In genomic region chr16:8935989-8936388, GRCh38 we compare ENCODE assay signal across 9 cellular contexts. TPM values are rescaled to one million over a fixed set of nuclear protein-coding genes. Genes with fewer than 3 reads are reported as not detected.
DNase-seq lines count a peak whose midpoint lies in the region; ATAC-seq and TF ChIP-seq lines count a peak whose summit lies in the region.
"Had no signal": no experiment of that assay in that cellular context is flagged by ENCODE, and none has a peak within 500 bp of the region (broad histone marks: within the 10 kb centered on the region; RNA-seq: fewer than 3 reads in every experiment).

No MANE protein-coding gene starts in this region.

- H3K9me3 ChIP-seq in colonic mucosa (no peaks in the 10 kb centered on the region), GM23248 (ENCODE audit: low read depth) (no peaks in the 10 kb centered on the region)

- H3K4me2 ChIP-seq in GM23248 (ENCODE audit: unreplicated experiment), result no peak overlapping the region

- H3K79me2 ChIP-seq in GM23248 (ENCODE audit: insufficient read depth), result peaks cover 100% of the 10 kb centered on the region

- H3K9ac ChIP-seq in colonic mucosa (ENCODE audit: low read depth in 2 of 2, low read length in 2 of 2) (no peak overlapping the region), GM23248 (no peak overlapping the region)

- 90 to 93% methylated on average over 9 of the region's 9 CpGs for WGBS in GM23248 (ENCODE audit: low coverage in 1 of 2, low lambda C conversion rate in 2 of 2, missing lambda C conversion rate in 2 of 2), 2 experiments

- H3K9me2 ChIP-seq in GM23248 (ENCODE audit: insufficient read depth), result no peaks in the 10 kb centered on the region

- no peaks in the 10 kb centered on the region for H3F3A ChIP-seq in GM23248 (ENCODE audit: insufficient read depth)

- H3K36me3 ChIP-seq in colonic mucosa (no peaks in the 10 kb centered on the region), GM23248 (ENCODE audit: low read depth) (no peaks in the 10 kb centered on the region)

- intact Hi-C loops in colonic mucosa (cut with DNase I), result no loop called here

- no peak overlapping the region for H3K27ac ChIP-seq in colonic mucosa
- H3K27ac ChIP-seq in substantia nigra (ENCODE audit: low read depth, low read length, poor library complexity, severe bottlenecking), result no peak overlapping the region
- H3K27ac ChIP-seq in GM23248, result no peak overlapping the region

- peak; percentile 22 for TF ChIP-seq CTCF in fibroblast of pulmonary artery (IDR thresholded peaks at IDR 0.05; ENCODE audit: low read length, missing control alignments)
- no peak for TF ChIP-seq CTCF in colonic mucosa (IDR thresholded peaks at IDR 0.05)

- H3K4me3 ChIP-seq in fibroblast of pulmonary artery (replicated peaks; ENCODE audit: low read depth, low read length) (no peak overlapping the region), colonic mucosa (no peak overlapping the region), GM23248 (no peak overlapping the region)

- peaks cover 81% of the 10 kb centered on the region for H4K20me1 ChIP-seq in GM23248 (ENCODE audit: insufficient read depth)

- DNase-seq in COLO668 (lab: John Stamatoyannopoulos, UW; ENCODE audit: unreplicated experiment), result peak; percentile 9
- no peak for DNase-seq in fibroblast of pulmonary artery (ENCODE audit: low read depth)
- no peak for DNase-seq in C1 segment of cervical spinal cord (lab: John Stamatoyannopoulos, UW)
- DNase-seq in colonic mucosa, result no peak
- DNase-seq in substantia nigra (lab: John Stamatoyannopoulos, UW), result no peak
- no peak for DNase-seq in GM23248
- DNase-seq: hippocampal formation had no signal

- H3K4me1 ChIP-seq in colonic mucosa (no peaks in the 10 kb centered on the region), GM23248 (ENCODE audit: insufficient read depth) (peaks cover 4% of the 10 kb centered on the region)

- in situ Hi-C loops in GM23248 (cut with MboI), result loop anchor here (25.0 kb wide), 1 partner anchor 1801 kb away; the partner anchor contains the start of gene NUBP1

- H3K27me3 ChIP-seq in colonic mucosa (no peaks in the 10 kb centered on the region), GM23248 (replicated peaks; ENCODE audit: insufficient read depth) (no peaks in the 10 kb centered on the region)

- no peak overlapping the region for H2AFZ ChIP-seq in GM23248

- ATAC-seq in GM19351 (IDR thresholded peaks at IDR 0.05; ENCODE audit: unreplicated experiment), result peak; percentile 39
- peak; percentile 16 for ATAC-seq in HG03565 (IDR thresholded peaks at IDR 0.05; ENCODE audit: unreplicated experiment)

RNA-seq across cellular contexts. Expression of gene USP7, which starts 27.7 kb away (rescaled TPM):
- 100 to 1,000 TPM; 147 to 176 TPM for total RNA-seq in colonic mucosa
- 28.3 and 30.6 TPM in 2 replicates for total RNA-seq in GM23248 (2014; rRNA removed; shearing (Covaris generic))
- polyA plus RNA-seq in GM23248 (2016; fragmentation: Nextera tagmentation; extraction: Ambion mirVana), result 13.2 and 13.3 TPM in 2 replicates

RNA-seq across cellular contexts. Expression of gene LITAFD, which starts 53.8 kb away (rescaled TPM):
- not detected for total RNA-seq in colonic mucosa
- total RNA-seq in GM23248 (2014; rRNA removed; shearing (Covaris generic)), result not detected in 2 replicates
- not detected in 2 replicates for polyA plus RNA-seq in GM23248 (2016; fragmentation: Nextera tagmentation; extraction: Ambion mirVana)
